In the genomic region with DNA sequence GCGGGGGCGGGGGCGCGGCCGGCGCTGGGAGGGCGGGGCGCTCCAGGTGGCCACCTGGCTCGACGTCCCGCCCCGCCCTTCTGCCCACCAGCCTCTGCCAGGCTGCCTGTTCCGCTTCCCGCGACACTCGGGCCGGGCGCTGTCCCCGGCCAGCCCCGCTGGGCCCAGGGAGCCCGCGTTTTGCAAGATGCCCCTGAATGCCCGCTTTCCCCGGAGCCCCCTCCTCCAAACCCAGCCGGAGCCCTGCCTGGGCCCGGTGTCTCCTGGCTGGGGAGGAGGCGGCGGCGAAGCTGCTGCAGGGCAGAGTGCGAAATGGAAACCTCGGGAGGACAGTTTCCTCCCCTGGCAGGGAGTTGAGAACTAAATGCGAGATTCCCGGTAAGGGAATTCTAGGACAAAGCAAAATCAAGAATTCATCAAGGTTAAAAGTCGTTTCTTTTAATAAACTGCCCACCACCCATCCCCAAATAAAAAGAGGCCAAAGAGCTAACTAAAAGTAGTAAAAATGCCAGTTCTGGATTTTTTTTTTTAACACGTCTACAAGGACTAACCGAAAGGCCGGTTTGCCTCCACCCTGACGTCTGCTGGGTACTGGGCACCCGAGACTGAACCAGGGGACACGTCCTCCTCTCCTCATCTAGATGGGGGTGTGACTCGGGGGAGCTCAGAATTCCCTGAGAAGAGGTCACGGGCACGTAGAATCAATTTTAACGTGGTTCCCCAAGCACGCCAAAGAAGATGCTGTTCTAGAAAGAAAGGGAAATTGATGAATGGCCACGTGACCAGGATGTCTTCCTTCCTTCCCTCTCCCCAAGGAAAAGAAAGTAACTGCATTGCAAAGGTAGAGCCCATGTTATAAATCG, we compare ENCODE assay signal across 9 cellular contexts.
DNase-seq lines count a peak whose midpoint lies in the region; ATAC-seq and TF ChIP-seq lines count a peak whose summit lies in the region.
"Had no signal": no experiment of that assay in that cellular context is flagged by ENCODE, and none has a peak within 500 bp of the region (broad histone marks: within the 10 kb centered on the region; RNA-seq: fewer than 3 reads in every experiment).

No MANE protein-coding gene starts in this region.

- no peak overlapping the region for H2BK120ac ChIP-seq in neuronal stem cell (ENCODE audit: low read depth, low read length)

- DNase-seq in AG08396 (ENCODE audit: low spot score) (peak; percentile 48), NT2/D1 (ENCODE audit: low read depth, low spot score) (no peak), endodermal cell (peak; percentile 62), neuronal stem cell (ENCODE audit: low spot score) (peak; percentile 56), D341Med (ENCODE audit: low spot score) (no peak), NK-92 (lab: John Stamatoyannopoulos, UW; ENCODE audit: unreplicated experiment) (no peak)

- H3K4me1 ChIP-seq in NT2/D1 (ENCODE audit: insufficient read depth, insufficient read length) (peaks cover 3% of the 10 kb centered on the region), endodermal cell (ENCODE audit: control insufficient read depth, insufficient read depth, low read length) (peaks cover 6% of the 10 kb centered on the region), neuronal stem cell (ENCODE audit: control insufficient read depth in 2 of 2, insufficient read depth in 1 of 2, low read depth in 1 of 2, low read length in 2 of 2) (peaks cover 1 to 5% of the 10 kb centered on the region in 2 donors)
- H3K4me1 ChIP-seq: SJSA1 had no signal

- peaks cover 19% of the 10 kb centered on the region for H3K36me3 Mint-ChIP-seq in endodermal cell (ENCODE audit: low read depth)

- H3K4me2 ChIP-seq in neuronal stem cell (ENCODE audit: insufficient read depth, low read length, poor library complexity, severe bottlenecking), result peak overlapping the region; percentile 81

- H2BK15ac ChIP-seq in neuronal stem cell (ENCODE audit: low read length), result no peak overlapping the region

- no peak overlapping the region for H4K91ac ChIP-seq in neuronal stem cell (ENCODE audit: low read depth, low read length, poor library complexity)

- no peak for TF ChIP-seq CTCF in endodermal cell (conservative IDR thresholded peaks at IDR 0.05)

- H3K4ac ChIP-seq in neuronal stem cell (ENCODE audit: low read length), result no peak overlapping the region

- peaks cover 23% of the 10 kb centered on the region; the same call in 1 of the 2 replicates for H3K9me3 ChIP-seq in NT2/D1 (ENCODE audit: insufficient read depth, low read length)
- H3K9me3 ChIP-seq in endodermal cell (ENCODE audit: control insufficient read depth, low read length), result peaks cover 38% of the 10 kb centered on the region
- no peaks in the 10 kb centered on the region for H3K9me3 ChIP-seq in neuronal stem cell (replicated peaks in 1 of 2; ENCODE audit: control insufficient read depth in 2 of 2, insufficient read depth in 1 of 2, low read depth in 1 of 2, low read length in 2 of 2)
- H3K9me3 ChIP-seq: SJSA1 had no signal

- peak overlapping the region; percentile 96 for H2AFZ ChIP-seq in neuronal stem cell (ENCODE audit: low read length)

- H2BK5ac ChIP-seq in neuronal stem cell (ENCODE audit: low read length), result no peak overlapping the region

- H2AK5ac ChIP-seq in neuronal stem cell (ENCODE audit: low read depth, low read length), result no peak overlapping the region

- peak overlapping the region; percentile 46 for H3K4me3 ChIP-seq in NT2/D1 (ENCODE audit: insufficient read length, low read depth)
- peak overlapping the region; percentile 79 for H3K4me3 ChIP-seq in endodermal cell (ENCODE audit: low read length)
- H3K4me3 ChIP-seq in neuronal stem cell (ENCODE audit: low read length in 2 of 2), result peak overlapping the region; percentile 31 to 84

- ATAC-seq in GM18499 (IDR thresholded peaks at IDR 0.05; ENCODE audit: insufficient read depth, unreplicated experiment) (peak; percentile 33), HG02970 (IDR thresholded peaks at IDR 0.05; ENCODE audit: low FRiP score, unreplicated experiment) (peak; percentile 61)

- peak overlapping the region; percentile 71 for H3K27ac Mint-ChIP-seq in endodermal cell

- H3K27me3 Mint-ChIP-seq in endodermal cell (ENCODE audit: insufficient read depth), result no peaks in the 10 kb centered on the region

- H3K27me3 ChIP-seq in NT2/D1 (ENCODE audit: insufficient read depth, insufficient read length), result no peaks in the 10 kb centered on the region
- no peaks in the 10 kb centered on the region for H3K27me3 ChIP-seq in endodermal cell (ENCODE audit: control insufficient read depth, insufficient read depth, low read length, poor library complexity, severe bottlenecking)
- H3K27me3 ChIP-seq in neuronal stem cell (ENCODE audit: control insufficient read depth in 3 of 3, insufficient read depth in 3 of 3, low read depth in 1 of 3, low read length in 3 of 3), result peaks cover 0 to 86% (median 13%) of the 10 kb centered on the region in 3 experiments

- no peak overlapping the region for H3K14ac ChIP-seq in neuronal stem cell (ENCODE audit: low read length)

- H2BK12ac ChIP-seq in neuronal stem cell (ENCODE audit: low read length), result no peak overlapping the region

- H3K27ac ChIP-seq in endodermal cell (ENCODE audit: low read depth, low read length) (no peak overlapping the region), neuronal stem cell (replicated peaks; ENCODE audit: low read length) (no peak overlapping the region)
- H3K27ac ChIP-seq: SJSA1 had no signal

- no peak overlapping the region for H3K23ac ChIP-seq in neuronal stem cell (ENCODE audit: low read depth, low read length, poor library complexity)

- peak overlapping the region; percentile 84 for H3K18ac ChIP-seq in neuronal stem cell (ENCODE audit: low read length)

- no peak overlapping the region for H4K8ac ChIP-seq in neuronal stem cell (ENCODE audit: low read depth, low read length)

- peaks cover 6% of the 10 kb centered on the region for H3K36me3 ChIP-seq in NT2/D1 (ENCODE audit: insufficient read depth, insufficient read length, low read length)
- H3K36me3 ChIP-seq in endodermal cell (ENCODE audit: control insufficient read depth, insufficient read depth, low read length), result peaks cover 8% of the 10 kb centered on the region
- no peaks in the 10 kb centered on the region for H3K36me3 ChIP-seq in neuronal stem cell (replicated peaks in 1 of 2; ENCODE audit: control insufficient read depth in 2 of 2, insufficient read depth in 2 of 2, low read length in 2 of 2)
- H3K36me3 ChIP-seq: SJSA1 had no signal

- H3K4me3 Mint-ChIP-seq in endodermal cell, result peak overlapping the region; percentile 94

- peaks cover 29% of the 10 kb centered on the region for H3K9me3 Mint-ChIP-seq in endodermal cell

- H3K4me1 Mint-ChIP-seq in endodermal cell, result peaks cover 41% of the 10 kb centered on the region

- 15 to 17% methylated on average over 11 to 47 of the region's 47 CpGs for WGBS in endodermal cell (ENCODE audit: insufficient coverage in 1 of 2, insufficient read length in 1 of 2), 2 experiments
- WGBS in neuronal stem cell (ENCODE audit: extremely low coverage in 2 of 2, insufficient read length in 2 of 2, insufficient replicate concordance in 1 of 2), 2 donors, result no CpG with 5 or more reads among the region's 47 CpGs

- H3K9ac ChIP-seq in NT2/D1 (ENCODE audit: insufficient read length, low read depth) (peak overlapping the region; percentile 73), endodermal cell (ENCODE audit: extremely low read depth, low read length, poor library complexity, severe bottlenecking) (peak overlapping the region; percentile 24), neuronal stem cell (ENCODE audit: low read depth, low read length, poor library complexity) (peak overlapping the region; percentile 67)

- no peaks in the 10 kb centered on the region for H3K79me1 ChIP-seq in neuronal stem cell (ENCODE audit: low read depth, low read length)

Comparison
In these comparisons a context has a peak if more than half of its experiments do, and no peak if none do; other contexts are left out.
1. DNase-seq: peak in AG08396 (single experiment), endodermal cell (single experiment) and neuronal stem cell (single experiment); none in NT2/D1 (single experiment), D341Med (single experiment) and NK-92 (single experiment).
2. Peak in every context shown above with its lines, with median percentiles within 50 percentile points of each other: H3K4me3 ChIP-seq and H3K9ac ChIP-seq.